In genomic region chr9:130239741-130240241, GRCh38 we compare ENCODE assay signal across 10 cellular contexts. TPM values are rescaled to one million over a fixed set of nuclear protein-coding genes. Genes with fewer than 3 reads are reported as not detected.
A peak's percentile ranks its signal among the peaks of the same experiment; 100 is the strongest.
DNase-seq lines count a peak whose midpoint lies in the region; ATAC-seq and TF ChIP-seq lines count a peak whose summit lies in the region.
"Had no signal": no experiment of that assay in that cellular context is flagged by ENCODE, and none has a peak within 500 bp of the region (broad histone marks: within the 10 kb centered on the region; RNA-seq: fewer than 3 reads in every experiment).

No MANE protein-coding gene starts in this region.

- H2AFZ ChIP-seq in OCI-LY1 (ENCODE audit: low read length), result no peak overlapping the region

- H3K36me3 ChIP-seq in OCI-LY1 (ENCODE audit: insufficient read depth, low read length), result no peaks in the 10 kb centered on the region
- no peaks in the 10 kb centered on the region for H3K36me3 ChIP-seq in gastrocnemius medialis

- TF ChIP-seq CTCF in OCI-LY1 (IDR thresholded peaks at IDR 0.05; ENCODE audit: low read length) (no peak), epithelial cell of esophagus (IDR thresholded peaks at IDR 0.05; ENCODE audit: insufficient read depth, low read depth, low read length, missing control alignments) (no peak), gastrocnemius medialis (IDR thresholded peaks at IDR 0.05 in 4 of 5, conservative IDR thresholded peaks at IDR 0.05 in 1 of 5) (no peak)

- no peaks in the 10 kb centered on the region for H4K20me1 ChIP-seq in OCI-LY1 (ENCODE audit: insufficient read depth, low read length)

- no peak overlapping the region for H3K9ac ChIP-seq in OCI-LY1 (ENCODE audit: low read length)

- H3K4me1 ChIP-seq in OCI-LY1 (ENCODE audit: insufficient read depth, low read length, severe bottlenecking) (peaks cover 39% of the 10 kb centered on the region), gastrocnemius medialis (no peaks in the 10 kb centered on the region)

- peaks cover 4 to 16% of the 10 kb centered on the region in 2 donors for H3K27me3 Mint-ChIP-seq in stimulated activated naive B cell treated with anti-CD40 and anti-IgM and Interleukin-4, amounts not matched to agents 10 μg/mL and 1 μg/mL and 100 μg/mL, for 72 hours

- intact Hi-C loops in gastrocnemius medialis (cut with DNase I; ENCODE audit: low total_unique reads), result no loop called here

- peak overlapping the region; percentile 62 for H3K27ac ChIP-seq in OCI-LY1 (ENCODE audit: low read depth, low read length, poor library complexity, severe bottlenecking)
- H3K27ac ChIP-seq in gastrocnemius medialis, result no peak overlapping the region

- H3K9me3 Mint-ChIP-seq in stimulated activated naive B cell treated with anti-CD40 and anti-IgM and Interleukin-4, amounts not matched to agents 10 μg/mL and 1 μg/mL and 100 μg/mL, for 72 hours, result no peaks in the 10 kb centered on the region

- no peaks in the 10 kb centered on the region for H3K79me2 ChIP-seq in OCI-LY1 (ENCODE audit: insufficient read depth, low read length)

- peak; percentile 4 for DNase-seq in CD1c-positive myeloid dendritic cell (ENCODE audit: extremely low spot score)
- peak; percentile 31 for DNase-seq in epithelial cell of esophagus (ENCODE audit: low read depth)
- peak; percentile 77 for DNase-seq in stimulated activated naive B cell treated with anti-CD40 and anti-IgM and Interleukin-4, amounts not matched to agents 10 μg/mL and 1 μg/mL and 100 μg/mL, for 72 hours
- DNase-seq in gastrocnemius medialis, result no peak
- DNase-seq in NCI-H1694 (lab: John Stamatoyannopoulos, UW), result no peak
- no peak for DNase-seq in iPS-NIHi7 (ENCODE audit: extremely low spot score)

- H3K9me3 ChIP-seq in OCI-LY1 (ENCODE audit: low read length) (no peaks in the 10 kb centered on the region), gastrocnemius medialis (no peaks in the 10 kb centered on the region)

- no peaks in the 10 kb centered on the region for H3K9me2 ChIP-seq in OCI-LY1 (ENCODE audit: low read depth, low read length)

- peaks cover 27 to 56% of the 10 kb centered on the region in 2 donors for H3K4me1 Mint-ChIP-seq in stimulated activated naive B cell treated with anti-CD40 and anti-IgM and Interleukin-4, amounts not matched to agents 10 μg/mL and 1 μg/mL and 100 μg/mL, for 72 hours

- in situ Hi-C loops in gastrocnemius medialis (cut with MboI; ENCODE audit: low sequenced_read_pairs in 4 of 4), result loop anchor here (5.0 to 25.0 kb wide), 3 partner anchors 132 to 352 kb away; no protein-coding TSS in a partner anchor

- no peaks in the 10 kb centered on the region for H3K27me3 ChIP-seq in OCI-LY1 (ENCODE audit: insufficient read depth, low read length)
- H3K27me3 ChIP-seq in gastrocnemius medialis, result no peaks in the 10 kb centered on the region

- peak overlapping the region; percentile 3; the same call in 1 of the 2 replicates for H3K4me2 ChIP-seq in OCI-LY1 (ENCODE audit: low read length)

- H3K4me3 ChIP-seq in OCI-LY1 (ENCODE audit: low read depth, low read length, poor library complexity, severe bottlenecking), result no peak overlapping the region
- H3K4me3 ChIP-seq in epithelial cell of esophagus (ENCODE audit: low read length), result no peak overlapping the region
- no peak overlapping the region for H3K4me3 ChIP-seq in gastrocnemius medialis

- peak overlapping the region; percentile 33 to 55 for H3K4me3 Mint-ChIP-seq in stimulated activated naive B cell treated with anti-CD40 and anti-IgM and Interleukin-4, amounts not matched to agents 10 μg/mL and 1 μg/mL and 100 μg/mL, for 72 hours

- H3F3A ChIP-seq in OCI-LY1 (ENCODE audit: insufficient read depth, low read length), result no peaks in the 10 kb centered on the region

- TF ChIP-seq POLR2A in gastrocnemius medialis (IDR thresholded peaks at IDR 0.05), result no peak

- peak; percentile 72 for ATAC-seq in GM21360 (IDR thresholded peaks at IDR 0.05; ENCODE audit: unreplicated experiment)
- ATAC-seq in stimulated activated naive B cell treated with anti-CD40 and anti-IgM and Interleukin-4, amounts not matched to agents 10 μg/mL and 1 μg/mL and 100 μg/mL, for 72 hours (replicated peaks), result peak; percentile 90 to 91
- no peak for ATAC-seq in gastrocnemius medialis

- H3K27ac Mint-ChIP-seq in stimulated activated naive B cell treated with anti-CD40 and anti-IgM and Interleukin-4, amounts not matched to agents 10 μg/mL and 1 μg/mL and 100 μg/mL, for 72 hours, result peak overlapping the region; percentile 92

- no peaks in the 10 kb centered on the region for H3K36me3 Mint-ChIP-seq in stimulated activated naive B cell treated with anti-CD40 and anti-IgM and Interleukin-4, amounts not matched to agents 10 μg/mL and 1 μg/mL and 100 μg/mL, for 72 hours

RNA-seq across cellular contexts. Expression of gene HMCN2, which starts 25.8 kb away (rescaled TPM):
- total RNA-seq in gastrocnemius medialis, result 1 to 10 TPM; 1.9 to 8.5 (median 7.7) TPM
- total RNA-seq: activated CD8-positive, alpha-beta memory T cell treated with anti-CD3 and anti-CD28 coated beads for 36 hours; mononuclear cell had no signal

Comparison
In these comparisons a context has a peak if more than half of its experiments do, and no peak if none do; other contexts are left out.
1. DNase-seq: peak in CD1c-positive myeloid dendritic cell (single experiment), epithelial cell of esophagus (single experiment) and stimulated activated naive B cell treated with anti-CD40 and anti-IgM and Interleukin-4, amounts not matched to agents 10 μg/mL and 1 μg/mL and 100 μg/mL, for 72 hours (single experiment); none in gastrocnemius medialis (0 of 2), NCI-H1694 (single experiment) and iPS-NIHi7 (single experiment).
2. ATAC-seq: peak in GM21360 (single experiment) and stimulated activated naive B cell treated with anti-CD40 and anti-IgM and Interleukin-4, amounts not matched to agents 10 μg/mL and 1 μg/mL and 100 μg/mL, for 72 hours (2 of 2); none in gastrocnemius medialis (0 of 2).